Comparison of ENCODE assay signal across 24 cellular contexts in the genomic region with DNA sequence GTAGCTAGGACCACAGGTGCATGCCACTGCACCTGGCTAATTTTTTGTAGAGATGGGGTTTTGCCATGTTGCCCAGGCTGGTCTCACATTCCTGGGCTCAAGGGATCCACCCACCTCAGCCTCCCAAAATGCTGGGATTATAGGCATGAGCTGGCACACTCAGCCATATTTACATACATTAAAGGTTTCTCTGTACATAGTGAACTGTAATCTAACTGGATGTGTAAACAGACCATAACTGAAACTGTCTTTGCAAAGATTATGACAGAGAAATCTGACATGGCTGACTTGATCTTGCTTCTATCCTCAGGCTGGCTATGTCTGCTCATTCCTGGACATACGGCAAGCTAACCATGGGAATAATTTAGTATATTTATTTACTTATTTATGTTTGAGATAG.
"Had no signal": no experiment of that assay in that cellular context is flagged by ENCODE, and none has a peak within 500 bp of the region (broad histone marks: within the 10 kb centered on the region; RNA-seq: fewer than 3 reads in every experiment).

No MANE protein-coding gene starts in this region.

- H3K27me3 ChIP-seq: colonic mucosa, dorsolateral prefrontal cortex, esophagus muscularis mucosa, esophagus squamous epithelium, foreskin keratinocyte, gastrocnemius medialis, heart left ventricle, heart right ventricle had no signal

- H3K27ac Mint-ChIP-seq: dendritic cell treated with granulocyte-macrophage colony-stimulating factor and Interleukin-4, amounts not matched to agents 40 ng/mL and 50 ng/mL, for 4 days; effector memory CD8-positive, alpha-beta T cell; endodermal cell had no signal

- H3K4me3 ChIP-seq: colonic mucosa, coronary artery, dorsolateral prefrontal cortex, esophagus muscularis mucosa, esophagus squamous epithelium, gastrocnemius medialis, gastroesophageal sphincter, heart left ventricle, heart right ventricle had no signal

- H3K27me3 Mint-ChIP-seq: dendritic cell treated with granulocyte-macrophage colony-stimulating factor and Interleukin-4, amounts not matched to agents 40 ng/mL and 50 ng/mL, for 4 days; effector memory CD8-positive, alpha-beta T cell had no signal

- H3K36me3 ChIP-seq: colonic mucosa, esophagus muscularis mucosa, esophagus squamous epithelium, gastrocnemius medialis, gastroesophageal sphincter, heart left ventricle, heart right ventricle had no signal

- H3K9me3 ChIP-seq: colonic mucosa, esophagus muscularis mucosa, gastrocnemius medialis, gastroesophageal sphincter had no signal

- H3K27ac ChIP-seq: colonic mucosa, coronary artery, dorsolateral prefrontal cortex, epithelial cell of prostate, esophagus muscularis mucosa, esophagus squamous epithelium, foreskin keratinocyte, gastrocnemius medialis, gastroesophageal sphincter, heart left ventricle, heart right ventricle had no signal

- H3K4me1 Mint-ChIP-seq: endodermal cell had no signal

- H3K4me3 Mint-ChIP-seq: dendritic cell treated with granulocyte-macrophage colony-stimulating factor and Interleukin-4, amounts not matched to agents 40 ng/mL and 50 ng/mL, for 4 days; effector memory CD8-positive, alpha-beta T cell; endodermal cell had no signal

- DNase-seq: colonic mucosa; cortex of kidney; dermis blood vessel endothelial cell; dorsolateral prefrontal cortex; effector CD4-positive, alpha-beta T cell; effector CD8-positive, alpha-beta T cell; effector memory CD4-positive, alpha-beta T cell; effector memory CD8-positive, alpha-beta T cell; endodermal cell; erythroblast; esophagus squamous epithelium; foreskin fibroblast; foreskin keratinocyte; foreskin melanocyte; gastrocnemius medialis; glutamatergic neuron; head of caudate nucleus; heart left ventricle; heart right ventricle had no signal

- ATAC-seq: effector memory CD8-positive, alpha-beta T cell; foreskin keratinocyte; gastrocnemius medialis; gastroesophageal sphincter; heart left ventricle; heart right ventricle had no signal

- H3K4me1 ChIP-seq: colonic mucosa, foreskin keratinocyte had no signal
